Comparison of ENCODE assay signal across 21 cellular contexts in genomic region chr10:49220679-49221078, GRCh38. TPM values are rescaled to one million over a fixed set of nuclear protein-coding genes. Genes with fewer than 3 reads are reported as not detected.
DNase-seq lines count a peak whose midpoint lies in the region; ATAC-seq and TF ChIP-seq lines count a peak whose summit lies in the region.
"Had no signal": no experiment of that assay in that cellular context is flagged by ENCODE, and none has a peak within 500 bp of the region (broad histone marks: within the 10 kb centered on the region; RNA-seq: fewer than 3 reads in every experiment).

No MANE protein-coding gene starts in this region.

- 0 out of 2 replicates have a peak overlapping the region, but pooled peaks have one; percentile 38 for H2BK20ac ChIP-seq in IMR-90 (ENCODE audit: low read depth, low read length)

- H3K56ac ChIP-seq in IMR-90 (ENCODE audit: extremely low read depth, insufficient read depth, low read length), result no peak overlapping the region

- H2BK5ac ChIP-seq in IMR-90 (ENCODE audit: low read depth, low read length, poor library complexity, severe bottlenecking), result no peak overlapping the region

- H2BK15ac ChIP-seq in IMR-90 (ENCODE audit: low read depth, low read length), result no peak overlapping the region

- H3K9me3 ChIP-seq in IMR-90 (ENCODE audit: control insufficient read depth, insufficient read depth, low read length), result no peaks in the 10 kb centered on the region; the same call in 1 of the 2 replicates

- H2AK9ac ChIP-seq in IMR-90 (replicated peaks; ENCODE audit: low read depth, low read length, poor library complexity), result no peak overlapping the region

- no peak overlapping the region for H3K9ac ChIP-seq in IMR-90 (ENCODE audit: low read depth, low read length)

- H3K27ac Mint-ChIP-seq in activated T-cell treated with anti-CD3 and anti-CD28 coated beads, Interleukin-2, amount 50 U/mL, for 24 hours, result no peak overlapping the region
- H3K27ac Mint-ChIP-seq in glutamatergic neuron (ENCODE audit: unreplicated experiment), result no peak overlapping the region
- H3K27ac Mint-ChIP-seq: CD4-positive, alpha-beta memory T cell; GM23338; H9 had no signal

- no peak overlapping the region for H2BK120ac ChIP-seq in IMR-90 (ENCODE audit: low read depth, low read length)

- no CpG with 5 or more reads among the region's 2 CpGs for WGBS in IMR-90 (ENCODE audit: extremely low coverage in 2 of 2, insufficient read length in 1 of 2), 2 experiments

- POLR2A ChIA-PET in IMR-90 (lab: Charles Lee; ENCODE audit: unreplicated experiment), result no interaction called here

- no peak overlapping the region for H3K27ac ChIP-seq in IMR-90 (ENCODE audit: insufficient read depth, low read length)

- H4K91ac ChIP-seq in IMR-90 (ENCODE audit: insufficient read depth, low read depth, low read length), result no peak overlapping the region

- peak; percentile 53 for DNase-seq in Right ventricle myocardium superior
- no peak for DNase-seq in cardiac septum (ENCODE audit: low spot score)
- DNase-seq in IMR-90, result no peak
- peak; percentile 6 for DNase-seq in NCI-H69 (lab: John Stamatoyannopoulos, UW)
- DNase-seq in activated T-cell treated with anti-CD3 and anti-CD28 coated beads, Interleukin-2, amount 50 U/mL, for 24 hours, result no peak
- no peak for DNase-seq in glutamatergic neuron
- DNase-seq: C1 segment of cervical spinal cord; Calu3; CD4-positive, alpha-beta memory T cell; COR-L47; DMS53; DMS79 treated with DMSO at 0.1 percent for 48 hours; GF-D8; H9 had no signal

- dilution Hi-C loops in IMR-90 (cut with HindIII; ENCODE audit: low sequenced_read_pairs, unreplicated experiment), result no loop called here

- no peak for TF ChIP-seq POLR2A in IMR-90 (IDR thresholded peaks at IDR 0.05; ENCODE audit: low read depth, low read length)

- H3K36me3 Mint-ChIP-seq in activated T-cell treated with anti-CD3 and anti-CD28 coated beads, Interleukin-2, amount 50 U/mL, for 24 hours (ENCODE audit: low read depth), result no peaks in the 10 kb centered on the region
- peaks cover 7% of the 10 kb centered on the region for H3K36me3 Mint-ChIP-seq in glutamatergic neuron (ENCODE audit: unreplicated experiment)
- H3K36me3 Mint-ChIP-seq: CD4-positive, alpha-beta memory T cell had no signal

- no peak overlapping the region for H4K5ac ChIP-seq in IMR-90 (ENCODE audit: low read depth, low read length)

- in situ Hi-C loops in IMR-90 (cut with MboI; ENCODE audit: low sequenced_read_pairs), result no loop called here

- intact Hi-C loops in Right ventricle myocardium superior (cut with DNase I) (no loop called here), cardiac septum (cut with DNase I) (no loop called here), IMR-90 (cut with micrococcal nuclease) (no loop called here)

- peak overlapping the region; percentile 39 for H2AFZ ChIP-seq in IMR-90 (replicated peaks; ENCODE audit: low read length, poor library complexity)
- H2AFZ ChIP-seq: GM23338 had no signal

- H3K4me3 ChIP-seq in IMR-90 (ENCODE audit: insufficient read depth, low read depth, low read length), result no peak overlapping the region
- H3K4me3 ChIP-seq: GM23338 had no signal

- no peak overlapping the region for H3K14ac ChIP-seq in IMR-90 (replicated peaks; ENCODE audit: low read depth, low read length)

- no peak overlapping the region for H3K18ac ChIP-seq in IMR-90 (ENCODE audit: low read depth, low read length)

- 0 out of 2 replicates have a peak, but pooled peaks cover 4% of the 10 kb centered on the region for H3K9me1 ChIP-seq in IMR-90 (ENCODE audit: insufficient read depth, low read length)

- no peaks in the 10 kb centered on the region for H3K36me3 ChIP-seq in IMR-90 (ENCODE audit: control insufficient read depth, insufficient read depth, low read length)

- H3K4ac ChIP-seq in IMR-90 (ENCODE audit: low read depth, low read length), result no peak overlapping the region

- no peak overlapping the region for H3K4me3 Mint-ChIP-seq in activated T-cell treated with anti-CD3 and anti-CD28 coated beads, Interleukin-2, amount 50 U/mL, for 24 hours
- no peak overlapping the region for H3K4me3 Mint-ChIP-seq in glutamatergic neuron (ENCODE audit: unreplicated experiment)
- H3K4me3 Mint-ChIP-seq: CD4-positive, alpha-beta memory T cell; GM23338; H9 had no signal

- TF ChIP-seq RAD21 in IMR-90 (IDR thresholded peaks at IDR 0.05; ENCODE audit: low read length), result no peak

- H2AK5ac ChIP-seq in IMR-90 (ENCODE audit: low read depth, low read length), result 0 out of 2 replicates have a peak overlapping the region, but pooled peaks have one; percentile 16

- peaks cover 34% of the 10 kb centered on the region for H3K27me3 Mint-ChIP-seq in activated T-cell treated with anti-CD3 and anti-CD28 coated beads, Interleukin-2, amount 50 U/mL, for 24 hours
- H3K27me3 Mint-ChIP-seq in glutamatergic neuron (ENCODE audit: unreplicated experiment), result peaks cover 4% of the 10 kb centered on the region

- no peaks in the 10 kb centered on the region for H3K9me3 Mint-ChIP-seq in activated T-cell treated with anti-CD3 and anti-CD28 coated beads, Interleukin-2, amount 50 U/mL, for 24 hours
- H3K9me3 Mint-ChIP-seq in glutamatergic neuron (ENCODE audit: unreplicated experiment), result no peaks in the 10 kb centered on the region
- H3K9me3 Mint-ChIP-seq: GM23338 had no signal

- no peaks in the 10 kb centered on the region for H4K20me1 ChIP-seq in IMR-90 (ENCODE audit: insufficient read depth, low read length)

- H3K23ac ChIP-seq in IMR-90 (ENCODE audit: low read depth, low read length), result no peak overlapping the region

- no TSS peak for BruUV-seq in IMR-90 (replicated peaks; lab: Mats Ljungman, UMichigan)

- ATAC-seq in Right ventricle myocardium superior (ENCODE audit: poor library complexity) (peak; percentile 45), IMR-90 (ENCODE audit: low read depth) (no peak)
- ATAC-seq: GM23338, HCT116 had no signal

- H3K4me1 ChIP-seq in IMR-90 (ENCODE audit: control insufficient read depth, insufficient read depth, low read length), result peaks cover 2% of the 10 kb centered on the region; the same call in 1 of the 2 replicates

- H3K4me1 Mint-ChIP-seq in activated T-cell treated with anti-CD3 and anti-CD28 coated beads, Interleukin-2, amount 50 U/mL, for 24 hours (ENCODE audit: low read depth), result no peaks in the 10 kb centered on the region
- no peaks in the 10 kb centered on the region for H3K4me1 Mint-ChIP-seq in glutamatergic neuron (ENCODE audit: low read depth, unreplicated experiment)

- H3K79me1 ChIP-seq in IMR-90 (ENCODE audit: low read depth in 1 of 2, low read length in 2 of 2), result no peaks in the 10 kb centered on the region

- TF ChIP-seq CTCF in IMR-90 (conservative IDR thresholded peaks at IDR 0.05; ENCODE audit: low read depth, low read length) (no peak), glutamatergic neuron (IDR thresholded peaks at IDR 0.05; ENCODE audit: partially characterized antibody, unreplicated experiment) (no peak)

- no peak overlapping the region for H4K8ac ChIP-seq in IMR-90 (ENCODE audit: low read depth in 2 of 2, low read length in 2 of 2)

- peaks cover 28% of the 10 kb centered on the region for H3K27me3 ChIP-seq in IMR-90 (ENCODE audit: control insufficient read depth, insufficient read depth, low read length)

- CTCF ChIA-PET in IMR-90 (lab: Yijun Ruan, JAX), result no interaction called here

- no peak overlapping the region for H3K4me2 ChIP-seq in IMR-90 (ENCODE audit: low read depth, low read length)
- H3K4me2 ChIP-seq: GM23338 had no signal

TF ChIP-seq in IMR-90, 13 proteins besides CTCF, POLR2A, EP300 and RAD21:
- TF ChIP-seq, protein P1, sequence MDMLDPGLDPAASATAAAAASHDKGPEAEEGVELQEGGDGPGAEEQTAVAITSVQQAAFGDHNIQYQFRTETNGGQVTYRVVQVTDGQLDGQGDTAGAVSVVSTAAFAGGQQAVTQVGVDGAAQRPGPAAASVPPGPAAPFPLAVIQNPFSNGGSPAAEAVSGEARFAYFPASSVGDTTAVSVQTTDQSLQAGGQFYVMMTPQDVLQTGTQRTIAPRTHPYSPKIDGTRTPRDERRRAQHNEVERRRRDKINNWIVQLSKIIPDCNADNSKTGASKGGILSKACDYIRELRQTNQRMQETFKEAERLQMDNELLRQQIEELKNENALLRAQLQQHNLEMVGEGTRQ (IDR thresholded peaks at IDR 0.05; ENCODE audit: low read depth, low read length), result no peak
- no peak for TF ChIP-seq FOS (IDR thresholded peaks at IDR 0.05; ENCODE audit: low read depth, low read length)
- TF ChIP-seq RCOR1 (IDR thresholded peaks at IDR 0.05; ENCODE audit: insufficient replicate concordance, low read length), result no peak
- no peak for TF ChIP-seq BHLHE40 (IDR thresholded peaks at IDR 0.05; ENCODE audit: low read depth, low read length)
- no peak for TF ChIP-seq CEBPB (IDR thresholded peaks at IDR 0.05; ENCODE audit: low read depth, low read length)
- TF ChIP-seq, protein P2, sequence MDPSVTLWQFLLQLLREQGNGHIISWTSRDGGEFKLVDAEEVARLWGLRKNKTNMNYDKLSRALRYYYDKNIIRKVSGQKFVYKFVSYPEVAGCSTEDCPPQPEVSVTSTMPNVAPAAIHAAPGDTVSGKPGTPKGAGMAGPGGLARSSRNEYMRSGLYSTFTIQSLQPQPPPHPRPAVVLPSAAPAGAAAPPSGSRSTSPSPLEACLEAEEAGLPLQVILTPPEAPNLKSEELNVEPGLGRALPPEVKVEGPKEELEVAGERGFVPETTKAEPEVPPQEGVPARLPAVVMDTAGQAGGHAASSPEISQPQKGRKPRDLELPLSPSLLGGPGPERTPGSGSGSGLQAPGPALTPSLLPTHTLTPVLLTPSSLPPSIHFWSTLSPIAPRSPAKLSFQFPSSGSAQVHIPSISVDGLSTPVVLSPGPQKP (IDR thresholded peaks at IDR 0.05; ENCODE audit: borderline replicate concordance, low read depth, low read length), result no peak
- TF ChIP-seq MXI1 (IDR thresholded peaks at IDR 0.05; ENCODE audit: borderline replicate concordance, low read depth, low read length), result no peak
- no peak for TF ChIP-seq NFE2L2 (IDR thresholded peaks at IDR 0.05; ENCODE audit: low read depth, low read length)
- no peak for TF ChIP-seq RFX5 (IDR thresholded peaks at IDR 0.05; ENCODE audit: low read depth, low read length)
- TF ChIP-seq MAZ (IDR thresholded peaks at IDR 0.05; ENCODE audit: borderline replicate concordance, low read depth, low read length), result no peak
- no peak for TF ChIP-seq SMC3 (IDR thresholded peaks at IDR 0.05; ENCODE audit: low read depth, low read length)
- no peak for TF ChIP-seq MAFK (IDR thresholded peaks at IDR 0.05; ENCODE audit: low read depth, low read length)
- no peak for TF ChIP-seq CHD1 (IDR thresholded peaks at IDR 0.05; ENCODE audit: low read depth, low read length)

RNA-seq across cellular contexts. Expression of gene TMEM273, which starts 32.5 kb away (rescaled TPM):
- 28.5 TPM for total RNA-seq in Right ventricle myocardium superior
- 16.6 TPM for total RNA-seq in cardiac septum
- not detected in 2 replicates for total RNA-seq in IMR-90 (2012; rRNA removed)
- polyA plus RNA-seq in IMR-90 (2012; rRNA removed), result not detected in 2 replicates
- not detected in 2 replicates for polyA plus RNA-seq in IMR-90 (2012; cell fraction: cytosol; rRNA removed)
- polyA plus RNA-seq in IMR-90 (2012; cell fraction: nucleus; rRNA removed; ENCODE audit: low replicate concordance), result 0.21 TPM in 1 of 2 replicates, not detected in the other
- 0.39 TPM for total RNA-seq in glutamatergic neuron (ENCODE audit: unreplicated experiment)
- total RNA-seq: A172, A673, Calu3, Daoy, G401, GM23338, H9 had no signal
- polyA plus RNA-seq: BJ, GM23338 had no signal

Comparison
In these comparisons a context has a peak if more than half of its experiments do, and no peak if none do; other contexts are left out.
1. DNase-seq: peak in Right ventricle myocardium superior (single experiment) and NCI-H69 (single experiment); none in cardiac septum (single experiment), IMR-90 (single experiment), activated T-cell treated with anti-CD3 and anti-CD28 coated beads, Interleukin-2, amount 50 U/mL, for 24 hours (single experiment) and glutamatergic neuron (single experiment).
2. RNA of gene TMEM273, which starts 32.5 kb away (total RNA-seq): 28.5 TPM in Right ventricle myocardium superior (single experiment) and 16.6 TPM in cardiac septum (single experiment); 0.39 TPM in glutamatergic neuron (single experiment) and not detected in IMR-90; every median in the first group is over 10 times any median in the second.